1 cellular context compared by ENCODE assay signal in genomic region chr1:66253330-66253921, GRCh38.
A peak's percentile ranks its signal among the peaks of the same experiment; 100 is the strongest.
TF ChIP-seq lines count a peak whose summit lies in the region.

No MANE protein-coding gene starts in this region.

TF ChIP-seq in GM12878, 131 proteins besides CTCF, POLR2A, EP300 and RAD21 (continued from another document and continues in another):
- TF ChIP-seq REST (IDR thresholded peaks at IDR 0.05; ENCODE audit: low read depth, low read length) (no peak), JUND (IDR thresholded peaks at IDR 0.05; ENCODE audit: low read depth, low read length) (no peak), MEF2A (IDR thresholded peaks at IDR 0.05; ENCODE audit: insufficient read depth, low read depth, low read length) (0 out of 2 replicates have a peak, but pooled peaks have one; percentile 26), FOXK2 (IDR thresholded peaks at IDR 0.05) (no peak), ZNF24 (IDR thresholded peaks at IDR 0.05) (no peak), SREBF2 (IDR thresholded peaks at IDR 0.05; ENCODE audit: low read length) (no peak), MXI1 (IDR thresholded peaks at IDR 0.05; ENCODE audit: low read depth, low read length) (no peak), IKZF2 (IDR thresholded peaks at IDR 0.05) (no peak), SRF (IDR thresholded peaks at IDR 0.05; ENCODE audit: low read depth in 2 of 2, low read length in 2 of 2) (no peak), SREBF1 (IDR thresholded peaks at IDR 0.05; ENCODE audit: low read length) (no peak), EED (IDR thresholded peaks at IDR 0.05; ENCODE audit: low read depth) (no peak), RELA (IDR thresholded peaks at IDR 0.05; ENCODE audit: borderline replicate concordance, partially characterized antibody) (no peak), POLR2AphosphoS2 (IDR thresholded peaks at IDR 0.05; ENCODE audit: low read depth, low read length) (no peak), IRF4 (IDR thresholded peaks at IDR 0.05; ENCODE audit: low read depth, low read length) (0 out of 2 replicates have a peak, but pooled peaks have one; percentile 24), ATF2 (IDR thresholded peaks at IDR 0.05; ENCODE audit: low read length) (0 out of 2 replicates have a peak, but pooled peaks have one; percentile 17), CBX5 (IDR thresholded peaks at IDR 0.05; ENCODE audit: low read depth) (0 out of 2 replicates have a peak, but pooled peaks have one; percentile 50), KAT2A (conservative IDR thresholded peaks at IDR 0.05; ENCODE audit: control insufficient read depth, low read depth, low read length) (no peak), BACH1 (IDR thresholded peaks at IDR 0.05; ENCODE audit: borderline replicate concordance) (no peak), STAT1 (conservative IDR thresholded peaks at IDR 0.05) (no peak), TBL1XR1 (IDR thresholded peaks at IDR 0.05; ENCODE audit: low read depth, low read length) (no peak), SP1 (IDR thresholded peaks at IDR 0.05; ENCODE audit: low read depth, low read length) (no peak), CHD1 (IDR thresholded peaks at IDR 0.05; ENCODE audit: low read depth, low read length) (no peak), ZSCAN29 (IDR thresholded peaks at IDR 0.05) (no peak), YY1 (IDR thresholded peaks at IDR 0.05; ENCODE audit: low read depth, low read length) (peak; percentile 55; the same call in 1 of the 2 replicates), NFIC (IDR thresholded peaks at IDR 0.05; ENCODE audit: low read depth, low read length) (no peak), FOS (IDR thresholded peaks at IDR 0.05; ENCODE audit: borderline replicate concordance, extremely low read depth, insufficient read length) (no peak)
- TF ChIP-seq, protein P1, sequence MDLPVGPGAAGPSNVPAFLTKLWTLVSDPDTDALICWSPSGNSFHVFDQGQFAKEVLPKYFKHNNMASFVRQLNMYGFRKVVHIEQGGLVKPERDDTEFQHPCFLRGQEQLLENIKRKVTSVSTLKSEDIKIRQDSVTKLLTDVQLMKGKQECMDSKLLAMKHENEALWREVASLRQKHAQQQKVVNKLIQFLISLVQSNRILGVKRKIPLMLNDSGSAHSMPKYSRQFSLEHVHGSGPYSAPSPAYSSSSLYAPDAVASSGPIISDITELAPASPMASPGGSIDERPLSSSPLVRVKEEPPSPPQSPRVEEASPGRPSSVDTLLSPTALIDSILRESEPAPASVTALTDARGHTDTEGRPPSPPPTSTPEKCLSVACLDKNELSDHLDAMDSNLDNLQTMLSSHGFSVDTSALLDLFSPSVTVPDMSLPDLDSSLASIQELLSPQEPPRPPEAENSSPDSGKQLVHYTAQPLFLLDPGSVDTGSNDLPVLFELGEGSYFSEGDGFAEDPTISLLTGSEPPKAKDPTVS (IDR thresholded peaks at IDR 0.05; ENCODE audit: low read depth, low read length), result no peak
- TF ChIP-seq, protein P2, sequence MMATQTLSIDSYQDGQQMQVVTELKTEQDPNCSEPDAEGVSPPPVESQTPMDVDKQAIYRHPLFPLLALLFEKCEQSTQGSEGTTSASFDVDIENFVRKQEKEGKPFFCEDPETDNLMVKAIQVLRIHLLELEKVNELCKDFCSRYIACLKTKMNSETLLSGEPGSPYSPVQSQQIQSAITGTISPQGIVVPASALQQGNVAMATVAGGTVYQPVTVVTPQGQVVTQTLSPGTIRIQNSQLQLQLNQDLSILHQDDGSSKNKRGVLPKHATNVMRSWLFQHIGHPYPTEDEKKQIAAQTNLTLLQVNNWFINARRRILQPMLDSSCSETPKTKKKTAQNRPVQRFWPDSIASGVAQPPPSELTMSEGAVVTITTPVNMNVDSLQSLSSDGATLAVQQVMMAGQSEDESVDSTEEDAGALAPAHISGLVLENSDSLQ (IDR thresholded peaks at IDR 0.05), result no peak
- TF ChIP-seq, protein P3, sequence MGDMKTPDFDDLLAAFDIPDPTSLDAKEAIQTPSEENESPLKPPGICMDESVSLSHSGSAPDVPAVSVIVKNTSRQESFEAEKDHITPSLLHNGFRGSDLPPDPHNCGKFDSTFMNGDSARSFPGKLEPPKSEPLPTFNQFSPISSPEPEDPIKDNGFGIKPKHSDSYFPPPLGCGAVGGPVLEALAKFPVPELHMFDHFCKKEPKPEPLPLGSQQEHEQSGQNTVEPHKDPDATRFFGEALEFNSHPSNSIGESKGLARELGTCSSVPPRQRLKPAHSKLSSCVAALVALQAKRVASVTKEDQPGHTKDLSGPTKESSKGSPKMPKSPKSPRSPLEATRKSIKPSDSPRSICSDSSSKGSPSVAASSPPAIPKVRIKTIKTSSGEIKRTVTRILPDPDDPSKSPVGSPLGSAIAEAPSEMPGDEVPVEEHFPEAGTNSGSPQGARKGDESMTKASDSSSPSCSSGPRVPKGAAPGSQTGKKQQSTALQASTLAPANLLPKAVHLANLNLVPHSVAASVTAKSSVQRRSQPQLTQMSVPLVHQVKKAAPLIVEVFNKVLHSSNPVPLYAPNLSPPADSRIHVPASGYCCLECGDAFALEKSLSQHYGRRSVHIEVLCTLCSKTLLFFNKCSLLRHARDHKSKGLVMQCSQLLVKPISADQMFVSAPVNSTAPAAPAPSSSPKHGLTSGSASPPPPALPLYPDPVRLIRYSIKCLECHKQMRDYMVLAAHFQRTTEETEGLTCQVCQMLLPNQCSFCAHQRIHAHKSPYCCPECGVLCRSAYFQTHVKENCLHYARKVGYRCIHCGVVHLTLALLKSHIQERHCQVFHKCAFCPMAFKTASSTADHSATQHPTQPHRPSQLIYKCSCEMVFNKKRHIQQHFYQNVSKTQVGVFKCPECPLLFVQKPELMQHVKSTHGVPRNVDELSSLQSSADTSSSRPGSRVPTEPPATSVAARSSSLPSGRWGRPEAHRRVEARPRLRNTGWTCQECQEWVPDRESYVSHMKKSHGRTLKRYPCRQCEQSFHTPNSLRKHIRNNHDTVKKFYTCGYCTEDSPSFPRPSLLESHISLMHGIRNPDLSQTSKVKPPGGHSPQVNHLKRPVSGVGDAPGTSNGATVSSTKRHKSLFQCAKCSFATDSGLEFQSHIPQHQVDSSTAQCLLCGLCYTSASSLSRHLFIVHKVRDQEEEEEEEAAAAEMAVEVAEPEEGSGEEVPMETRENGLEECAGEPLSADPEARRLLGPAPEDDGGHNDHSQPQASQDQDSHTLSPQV (IDR thresholded peaks at IDR 0.05), result no peak
- TF ChIP-seq, protein P4, sequence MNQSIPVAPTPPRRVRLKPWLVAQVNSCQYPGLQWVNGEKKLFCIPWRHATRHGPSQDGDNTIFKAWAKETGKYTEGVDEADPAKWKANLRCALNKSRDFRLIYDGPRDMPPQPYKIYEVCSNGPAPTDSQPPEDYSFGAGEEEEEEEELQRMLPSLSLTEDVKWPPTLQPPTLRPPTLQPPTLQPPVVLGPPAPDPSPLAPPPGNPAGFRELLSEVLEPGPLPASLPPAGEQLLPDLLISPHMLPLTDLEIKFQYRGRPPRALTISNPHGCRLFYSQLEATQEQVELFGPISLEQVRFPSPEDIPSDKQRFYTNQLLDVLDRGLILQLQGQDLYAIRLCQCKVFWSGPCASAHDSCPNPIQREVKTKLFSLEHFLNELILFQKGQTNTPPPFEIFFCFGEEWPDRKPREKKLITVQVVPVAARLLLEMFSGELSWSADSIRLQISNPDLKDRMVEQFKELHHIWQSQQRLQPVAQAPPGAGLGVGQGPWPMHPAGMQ (IDR thresholded peaks at IDR 0.05; ENCODE audit: borderline replicate concordance), result no peak
- TF ChIP-seq, protein P5, sequence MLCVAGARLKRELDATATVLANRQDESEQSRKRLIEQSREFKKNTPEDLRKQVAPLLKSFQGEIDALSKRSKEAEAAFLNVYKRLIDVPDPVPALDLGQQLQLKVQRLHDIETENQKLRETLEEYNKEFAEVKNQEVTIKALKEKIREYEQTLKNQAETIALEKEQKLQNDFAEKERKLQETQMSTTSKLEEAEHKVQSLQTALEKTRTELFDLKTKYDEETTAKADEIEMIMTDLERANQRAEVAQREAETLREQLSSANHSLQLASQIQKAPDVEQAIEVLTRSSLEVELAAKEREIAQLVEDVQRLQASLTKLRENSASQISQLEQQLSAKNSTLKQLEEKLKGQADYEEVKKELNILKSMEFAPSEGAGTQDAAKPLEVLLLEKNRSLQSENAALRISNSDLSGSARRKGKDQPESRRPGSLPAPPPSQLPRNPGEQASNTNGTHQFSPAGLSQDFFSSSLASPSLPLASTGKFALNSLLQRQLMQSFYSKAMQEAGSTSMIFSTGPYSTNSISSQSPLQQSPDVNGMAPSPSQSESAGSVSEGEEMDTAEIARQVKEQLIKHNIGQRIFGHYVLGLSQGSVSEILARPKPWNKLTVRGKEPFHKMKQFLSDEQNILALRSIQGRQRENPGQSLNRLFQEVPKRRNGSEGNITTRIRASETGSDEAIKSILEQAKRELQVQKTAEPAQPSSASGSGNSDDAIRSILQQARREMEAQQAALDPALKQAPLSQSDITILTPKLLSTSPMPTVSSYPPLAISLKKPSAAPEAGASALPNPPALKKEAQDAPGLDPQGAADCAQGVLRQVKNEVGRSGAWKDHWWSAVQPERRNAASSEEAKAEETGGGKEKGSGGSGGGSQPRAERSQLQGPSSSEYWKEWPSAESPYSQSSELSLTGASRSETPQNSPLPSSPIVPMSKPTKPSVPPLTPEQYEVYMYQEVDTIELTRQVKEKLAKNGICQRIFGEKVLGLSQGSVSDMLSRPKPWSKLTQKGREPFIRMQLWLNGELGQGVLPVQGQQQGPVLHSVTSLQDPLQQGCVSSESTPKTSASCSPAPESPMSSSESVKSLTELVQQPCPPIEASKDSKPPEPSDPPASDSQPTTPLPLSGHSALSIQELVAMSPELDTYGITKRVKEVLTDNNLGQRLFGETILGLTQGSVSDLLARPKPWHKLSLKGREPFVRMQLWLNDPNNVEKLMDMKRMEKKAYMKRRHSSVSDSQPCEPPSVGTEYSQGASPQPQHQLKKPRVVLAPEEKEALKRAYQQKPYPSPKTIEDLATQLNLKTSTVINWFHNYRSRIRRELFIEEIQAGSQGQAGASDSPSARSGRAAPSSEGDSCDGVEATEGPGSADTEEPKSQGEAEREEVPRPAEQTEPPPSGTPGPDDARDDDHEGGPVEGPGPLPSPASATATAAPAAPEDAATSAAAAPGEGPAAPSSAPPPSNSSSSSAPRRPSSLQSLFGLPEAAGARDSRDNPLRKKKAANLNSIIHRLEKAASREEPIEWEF (IDR thresholded peaks at IDR 0.05; ENCODE audit: insufficient replicate concordance, low read depth, low read length), result no peak
- TF ChIP-seq, protein P6, sequence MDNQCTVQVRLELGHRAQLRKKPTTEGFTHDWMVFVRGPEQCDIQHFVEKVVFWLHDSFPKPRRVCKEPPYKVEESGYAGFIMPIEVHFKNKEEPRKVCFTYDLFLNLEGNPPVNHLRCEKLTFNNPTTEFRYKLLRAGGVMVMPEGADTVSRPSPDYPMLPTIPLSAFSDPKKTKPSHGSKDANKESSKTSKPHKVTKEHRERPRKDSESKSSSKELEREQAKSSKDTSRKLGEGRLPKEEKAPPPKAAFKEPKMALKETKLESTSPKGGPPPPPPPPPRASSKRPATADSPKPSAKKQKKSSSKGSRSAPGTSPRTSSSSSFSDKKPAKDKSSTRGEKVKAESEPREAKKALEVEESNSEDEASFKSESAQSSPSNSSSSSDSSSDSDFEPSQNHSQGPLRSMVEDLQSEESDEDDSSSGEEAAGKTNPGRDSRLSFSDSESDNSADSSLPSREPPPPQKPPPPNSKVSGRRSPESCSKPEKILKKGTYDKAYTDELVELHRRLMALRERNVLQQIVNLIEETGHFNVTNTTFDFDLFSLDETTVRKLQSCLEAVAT (IDR thresholded peaks at IDR 0.05), result no peak
- TF ChIP-seq, protein P7, sequence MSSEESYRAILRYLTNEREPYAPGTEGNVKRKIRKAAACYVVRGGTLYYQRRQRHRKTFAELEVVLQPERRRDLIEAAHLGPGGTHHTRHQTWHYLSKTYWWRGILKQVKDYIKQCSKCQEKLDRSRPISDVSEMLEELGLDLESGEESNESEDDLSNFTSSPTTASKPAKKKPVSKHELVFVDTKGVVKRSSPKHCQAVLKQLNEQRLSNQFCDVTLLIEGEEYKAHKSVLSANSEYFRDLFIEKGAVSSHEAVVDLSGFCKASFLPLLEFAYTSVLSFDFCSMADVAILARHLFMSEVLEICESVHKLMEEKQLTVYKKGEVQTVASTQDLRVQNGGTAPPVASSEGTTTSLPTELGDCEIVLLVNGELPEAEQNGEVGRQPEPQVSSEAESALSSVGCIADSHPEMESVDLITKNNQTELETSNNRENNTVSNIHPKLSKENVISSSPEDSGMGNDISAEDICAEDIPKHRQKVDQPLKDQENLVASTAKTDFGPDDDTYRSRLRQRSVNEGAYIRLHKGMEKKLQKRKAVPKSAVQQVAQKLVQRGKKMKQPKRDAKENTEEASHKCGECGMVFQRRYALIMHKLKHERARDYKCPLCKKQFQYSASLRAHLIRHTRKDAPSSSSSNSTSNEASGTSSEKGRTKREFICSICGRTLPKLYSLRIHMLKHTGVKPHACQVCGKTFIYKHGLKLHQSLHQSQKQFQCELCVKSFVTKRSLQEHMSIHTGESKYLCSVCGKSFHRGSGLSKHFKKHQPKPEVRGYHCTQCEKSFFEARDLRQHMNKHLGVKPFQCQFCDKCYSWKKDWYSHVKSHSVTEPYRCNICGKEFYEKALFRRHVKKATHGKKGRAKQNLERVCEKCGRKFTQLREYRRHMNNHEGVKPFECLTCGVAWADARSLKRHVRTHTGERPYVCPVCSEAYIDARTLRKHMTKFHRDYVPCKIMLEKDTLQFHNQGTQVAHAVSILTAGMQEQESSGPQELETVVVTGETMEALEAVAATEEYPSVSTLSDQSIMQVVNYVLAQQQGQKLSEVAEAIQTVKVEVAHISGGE (CRISPR knock-in tag; IDR thresholded peaks at IDR 0.05), result no peak
